ENCODE assay signal across 5 cellular contexts in the genomic region with DNA sequence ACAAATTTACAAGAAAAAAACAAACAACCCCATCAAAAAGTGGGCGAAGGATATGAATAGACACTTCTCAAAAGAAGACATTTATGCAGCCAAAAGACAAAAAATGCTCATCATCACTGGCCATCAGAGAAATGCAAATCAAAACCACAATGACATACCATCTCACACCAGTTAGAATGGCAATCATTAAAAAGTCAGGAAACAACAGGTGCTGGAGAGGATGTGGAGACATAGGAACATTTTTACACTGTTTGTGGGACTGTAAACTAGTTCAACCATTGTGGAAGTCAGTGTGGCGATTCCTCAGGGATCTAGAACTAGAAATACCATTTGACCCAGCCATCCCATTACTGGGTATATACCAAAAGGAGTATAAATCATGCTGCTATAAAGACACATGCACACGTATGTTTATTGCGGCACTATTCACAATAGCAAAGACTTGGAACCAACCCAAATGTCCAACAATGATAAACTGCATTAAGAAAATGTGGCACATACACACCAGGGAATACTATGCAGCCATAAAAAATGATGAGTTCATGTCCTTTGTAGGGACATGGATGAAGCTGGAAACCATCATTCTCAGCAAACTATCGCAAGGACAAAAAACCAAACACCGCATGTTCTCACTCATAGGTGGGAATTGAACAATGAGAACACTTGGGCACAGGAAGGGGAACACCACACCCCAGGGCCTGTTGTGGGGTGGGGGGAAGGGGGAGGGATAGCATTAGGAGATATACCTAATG. TPM values are rescaled to one million over a fixed set of nuclear protein-coding genes. Genes with fewer than 3 reads are reported as not detected.
DNase-seq lines count a peak whose midpoint lies in the region; ATAC-seq and TF ChIP-seq lines count a peak whose summit lies in the region.
"Not testable (repeated sequence)": the region's sequence is repeated elsewhere in the genome, so short reads cannot be mapped to it uniquely, and the experiment has no call there.

No MANE protein-coding gene starts in this region.

- peaks cover 64 to 93% (median 77%) of the 10 kb centered on the region in 4 donors for H3K4me1 Mint-ChIP-seq in CD4-positive, alpha-beta memory T cell
- peaks cover 90% of the 10 kb centered on the region for H3K4me1 Mint-ChIP-seq in activated CD8-positive, alpha-beta memory T cell treated with anti-CD3 and anti-CD28 coated beads, Interleukin-2, amount 10 ng/mL, durations not matched to agents 7 days and 5 days

- not testable (repeated sequence) for BruUV-seq in Panc1 (replicated peaks; lab: Mats Ljungman, UMichigan)

- intact Hi-C loops in CD4-positive, alpha-beta memory T cell (cut with micrococcal nuclease); Panc1 (cut with micrococcal nuclease; ENCODE audit: unreplicated experiment): not testable (repeated sequence)

- H3K4me3 ChIP-seq in CD4-positive, alpha-beta memory T cell (ENCODE audit: low read length in 2 of 2); HEK293 (ENCODE audit: low read depth, low read length); Panc1 (ENCODE audit: low read depth in 2 of 2, low read length in 2 of 2); neutrophil (ENCODE audit: low read depth in 1 of 2, low read length in 1 of 2): not testable (repeated sequence)

- in situ Hi-C loops in Panc1 (cut with HindIII; ENCODE audit: low pct_unique_long_range_greater_than_20kb, low sequenced_read_pairs), result not testable (repeated sequence)

- not testable (repeated sequence) for ATAC-seq in Panc1; activated CD8-positive, alpha-beta memory T cell treated with anti-CD3 and anti-CD28 coated beads, Interleukin-2, amount 10 ng/mL, durations not matched to agents 7 days and 5 days

- peak overlapping the region in 4 of 7 donors; percentile 13 to 83 (median 48) for H3K27ac Mint-ChIP-seq in CD4-positive, alpha-beta memory T cell
- not testable (repeated sequence) for H3K27ac Mint-ChIP-seq in activated CD8-positive, alpha-beta memory T cell treated with anti-CD3 and anti-CD28 coated beads, Interleukin-2, amount 10 ng/mL, durations not matched to agents 7 days and 5 days

- H3K27me3 Mint-ChIP-seq in CD4-positive, alpha-beta memory T cell; activated CD8-positive, alpha-beta memory T cell treated with anti-CD3 and anti-CD28 coated beads, Interleukin-2, amount 10 ng/mL, durations not matched to agents 7 days and 5 days: not testable (repeated sequence)

- CTCF ChIA-PET in CD4-positive, alpha-beta memory T cell (lab: Charles Lee; ENCODE audit: partially characterized antibody); HEK293 (lab: Yijun Ruan, JAX); Panc1 (lab: Charles Lee): not testable (repeated sequence)
- CTCF ChIA-PET in activated CD8-positive, alpha-beta memory T cell treated with anti-CD3 and anti-CD28 coated beads, Interleukin-2, amount 10 ng/mL, durations not matched to agents 7 days and 5 days (lab: Charles Lee), result interaction anchor here (1.5 to 6.4 kb wide), 2 partner anchors 60 to 189 kb away, joined by 3 to 52 read pairs; a partner anchor contains a TSS

- not testable (repeated sequence) for H3K9me3 Mint-ChIP-seq in CD4-positive, alpha-beta memory T cell; activated CD8-positive, alpha-beta memory T cell treated with anti-CD3 and anti-CD28 coated beads, Interleukin-2, amount 10 ng/mL, durations not matched to agents 7 days and 5 days (ENCODE audit: low read depth)

- not testable (repeated sequence) for H3K36me3 ChIP-seq in CD4-positive, alpha-beta memory T cell (ENCODE audit: insufficient read depth, low read length); HEK293 (ENCODE audit: control insufficient read depth in 2 of 2, insufficient read depth in 1 of 2, low read length in 2 of 2); Panc1 (ENCODE audit: control insufficient read depth, insufficient read depth, low read length); neutrophil

- DNase-seq in CD4-positive, alpha-beta memory T cell; Panc1 (ENCODE audit: low read depth, low spot score); activated CD8-positive, alpha-beta memory T cell treated with anti-CD3 and anti-CD28 coated beads, Interleukin-2, amount 10 ng/mL, durations not matched to agents 7 days and 5 days: not testable (repeated sequence)

- TF ChIP-seq CTCF in HEK293 (tag by site-specific recombination; IDR thresholded peaks at IDR 0.05); Panc1 (IDR thresholded peaks at IDR 0.05); neutrophil (IDR thresholded peaks at IDR 0.05): not testable (repeated sequence)

- H3K4me3 Mint-ChIP-seq in CD4-positive, alpha-beta memory T cell, result peak overlapping the region in 2 of 8 donors; percentile 36 to 50
- H3K4me3 Mint-ChIP-seq in activated CD8-positive, alpha-beta memory T cell treated with anti-CD3 and anti-CD28 coated beads, Interleukin-2, amount 10 ng/mL, durations not matched to agents 7 days and 5 days, result peak overlapping the region; percentile 2

- not testable (repeated sequence) for H3K27me3 ChIP-seq in CD4-positive, alpha-beta memory T cell (ENCODE audit: insufficient read depth, low read length); Panc1 (ENCODE audit: control insufficient read depth, insufficient read depth, low read length); neutrophil

- not testable (repeated sequence) for H3K27ac ChIP-seq in CD4-positive, alpha-beta memory T cell (ENCODE audit: low read depth, low read length); HEK293 (ENCODE audit: extremely low read depth, low read depth, low read length)
- H3K27ac ChIP-seq in Panc1 (ENCODE audit: low read length) (0 out of 2 replicates have a peak overlapping the region, but pooled peaks have one; percentile 98), neutrophil (peak overlapping the region; percentile 88)

- not testable (repeated sequence) for H3K9me3 ChIP-seq in CD4-positive, alpha-beta memory T cell (ENCODE audit: control insufficient read depth in 1 of 2, low read length in 2 of 2); HEK293 (ENCODE audit: control insufficient read depth, insufficient read depth, low read depth, low read length); Panc1 (ENCODE audit: control insufficient read depth, insufficient read depth, low read depth, low read length); neutrophil

- not testable (repeated sequence) for H3K36me3 Mint-ChIP-seq in CD4-positive, alpha-beta memory T cell
- peaks cover 21% of the 10 kb centered on the region for H3K36me3 Mint-ChIP-seq in activated CD8-positive, alpha-beta memory T cell treated with anti-CD3 and anti-CD28 coated beads, Interleukin-2, amount 10 ng/mL, durations not matched to agents 7 days and 5 days

- POLR2A ChIA-PET in CD4-positive, alpha-beta memory T cell (lab: Charles Lee; ENCODE audit: partially characterized antibody); HEK293 (lab: Yijun Ruan, JAX); Panc1 (lab: Charles Lee): not testable (repeated sequence)

- peaks cover 80% of the 10 kb centered on the region for H3K4me1 ChIP-seq in CD4-positive, alpha-beta memory T cell (ENCODE audit: insufficient read depth, low read length)
- peaks cover 33% of the 10 kb centered on the region for H3K4me1 ChIP-seq in HEK293 (ENCODE audit: control insufficient read depth, insufficient read depth, low read length)
- peaks cover 69% of the 10 kb centered on the region for H3K4me1 ChIP-seq in Panc1 (ENCODE audit: control insufficient read depth, insufficient read depth, low read length)
- H3K4me1 ChIP-seq in neutrophil (ENCODE audit: control insufficient read depth in 1 of 2, insufficient read depth in 1 of 2, low read depth in 1 of 2, low read length in 1 of 2), result peaks cover 86 to 87% of the 10 kb centered on the region in 2 experiments

TF ChIP-seq in HEK293, 187 proteins besides CTCF, POLR2A, EP300 and RAD21 (continues in another document):
- TF ChIP-seq ZNF184 (tag by site-specific recombination; IDR thresholded peaks at IDR 0.05) (peak; percentile 91), ZNF146 (tag by site-specific recombination; IDR thresholded peaks at IDR 0.05) (peak; percentile 91), SCRT2 (tag by site-specific recombination; IDR thresholded peaks at IDR 0.05) (peak; percentile 41)
- TF ChIP-seq, protein P1, sequence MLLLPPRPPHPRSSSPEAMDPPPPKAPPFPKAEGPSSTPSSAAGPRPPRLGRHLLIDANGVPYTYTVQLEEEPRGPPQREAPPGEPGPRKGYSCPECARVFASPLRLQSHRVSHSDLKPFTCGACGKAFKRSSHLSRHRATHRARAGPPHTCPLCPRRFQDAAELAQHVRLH (tag by site-specific recombination; IDR thresholded peaks at IDR 0.05), result peak; percentile 74

RNA-seq across cellular contexts. Expression of a gene that starts 58.5 kb away (rescaled TPM):
- total RNA-seq in CD4-positive, alpha-beta memory T cell, result 10 to 100 TPM; 94.7 to 97.4 TPM
- 10 to 100 TPM; 10.5 to 19.1 TPM for polyA plus RNA-seq in CD4-positive, alpha-beta memory T cell
- 67.1 TPM for total RNA-seq in Panc1 (2021; ENCODE audit: unreplicated experiment)
- polyA plus RNA-seq in Panc1 (2012; ENCODE audit: insufficient read length), result 30.3 TPM
- 100 to 1,000 TPM in 1 of 2 experiments, 10 to 100 TPM in 1; 84.6 to 117 TPM for total RNA-seq in activated CD8-positive, alpha-beta memory T cell treated with anti-CD3 and anti-CD28 coated beads, Interleukin-2, amount 10 ng/mL, durations not matched to agents 7 days and 5 days
